ENCODE assay signal across 1 cellular context in genomic region chr17:76577876-76578275, GRCh38.
A peak's percentile ranks its signal among the peaks of the same experiment; 100 is the strongest.
TF ChIP-seq lines count a peak whose summit lies in the region.

No MANE protein-coding gene starts in this region.

TF ChIP-seq in K562, 482 proteins besides CTCF, POLR2A, EP300 and RAD21 (continues in another document):
- TF ChIP-seq L3MBTL2 (IDR thresholded peaks at IDR 0.05) (peak; percentile 53; the same call in 1 of the 2 replicates), SMAD3 (CRISPR knock-in tag; conservative IDR thresholded peaks at IDR 0.05) (no peak), FOS (IDR thresholded peaks at IDR 0.05; ENCODE audit: extremely low read depth, insufficient read length) (no peak), ZEB2 (IDR thresholded peaks at IDR 0.05) (0 out of 2 replicates have a peak, but pooled peaks have one; percentile 25), NCOR1 (IDR thresholded peaks at IDR 0.05) (peak; percentile 53), NR4A1 (CRISPR knock-in tag; IDR thresholded peaks at IDR 0.05) (no peak), NR4A1 (tag; IDR thresholded peaks at IDR 0.05) (0 out of 2 replicates have a peak, but pooled peaks have one; percentile 30), MGA (IDR thresholded peaks at IDR 0.05) (peak; percentile 54; the same call in 1 of the 2 replicates), TGIF2 (CRISPR knock-in tag; IDR thresholded peaks at IDR 0.05) (no peak), ZNF316 (IDR thresholded peaks at IDR 0.05) (peak; percentile 40), TAL1 (IDR thresholded peaks at IDR 0.05) (peak; percentile 53), FOXM1 (IDR thresholded peaks at IDR 0.05; ENCODE audit: low read depth) (no peak), FOXM1 (CRISPR knock-in tag; IDR thresholded peaks at IDR 0.05; ENCODE audit: low read depth) (no peak), EP400 (IDR thresholded peaks at IDR 0.05) (0 out of 2 replicates have a peak, but pooled peaks have one; percentile 30), ZBTB1 (CRISPR knock-in tag; IDR thresholded peaks at IDR 0.05; ENCODE audit: borderline replicate concordance, low read depth) (no peak), MAFK (IDR thresholded peaks at IDR 0.05; ENCODE audit: low read length) (peak; percentile 8; the same call in 1 of the 2 replicates), XRCC3 (IDR thresholded peaks at IDR 0.05) (no peak), HMBOX1 (IDR thresholded peaks at IDR 0.05) (peak; percentile 74), ZFPM2 (CRISPR knock-in tag; IDR thresholded peaks at IDR 0.05) (no peak), DDX20 (tag; IDR thresholded peaks at IDR 0.05; ENCODE audit: low read depth) (no peak), RCOR1 (IDR thresholded peaks at IDR 0.05; ENCODE audit: borderline replicate concordance in 1 of 2, low read depth in 2 of 2, low read length in 2 of 2) (peak in 1 of 2 experiments; percentile 56; a peak in 2 of 4 replicates), MCM7 (IDR thresholded peaks at IDR 0.05) (no peak), CBFA2T2 (conservative IDR thresholded peaks at IDR 0.05) (0 out of 2 replicates have a peak, but pooled peaks have one; percentile 41), MAFF (IDR thresholded peaks at IDR 0.05; ENCODE audit: low read length) (peak; percentile 59), ATF7 (IDR thresholded peaks at IDR 0.05) (0 out of 2 replicates have a peak, but pooled peaks have one; percentile 16), MBD2 (IDR thresholded peaks at IDR 0.05; ENCODE audit: borderline replicate concordance, low read depth) (no peak), CBFA2T3 (IDR thresholded peaks at IDR 0.05) (peak; percentile 68), DACH1 (IDR thresholded peaks at IDR 0.05; ENCODE audit: partially characterized antibody) (no peak), ELF1 (tag; IDR thresholded peaks at IDR 0.05) (no peak), ARID2 (IDR thresholded peaks at IDR 0.05) (no peak), ETV6 (IDR thresholded peaks at IDR 0.05; ENCODE audit: borderline replicate concordance in 1 of 2, low read depth in 2 of 2, low read length in 1 of 2) (no peak), ETV6 (CRISPR knock-in tag; IDR thresholded peaks at IDR 0.05; ENCODE audit: borderline replicate concordance) (no peak), E2F6 (IDR thresholded peaks at IDR 0.05; ENCODE audit: borderline replicate concordance in 1 of 2, extremely low read depth in 1 of 2, insufficient read depth in 1 of 2, insufficient read length in 1 of 2, low read depth in 1 of 2, low read length in 1 of 2, poor library complexity in 1 of 2, severe bottlenecking in 1 of 2) (peak in 1 of 2 experiments; percentile 21), KDM1A (IDR thresholded peaks at IDR 0.05) (peak in 1 of 2 experiments; percentile 8; a peak in 1 of 4 replicates), CREM (IDR thresholded peaks at IDR 0.05; ENCODE audit: low read depth) (0 out of 2 replicates have a peak, but pooled peaks have one; percentile 28), MTA2 (IDR thresholded peaks at IDR 0.05; ENCODE audit: low read depth) (peak; percentile 27; the same call in 1 of the 2 replicates), ARID1B (IDR thresholded peaks at IDR 0.05) (peak; percentile 78), MYC (IDR thresholded peaks at IDR 0.05; ENCODE audit: low read depth, low read length) (peak; percentile 72), MYC (CRISPR knock-in tag; IDR thresholded peaks at IDR 0.05; ENCODE audit: borderline replicate concordance, low read depth) (no peak), SRSF9 (IDR thresholded peaks at IDR 0.05; ENCODE audit: borderline replicate concordance, low read depth, low read length) (no peak), MAFG (tag; conservative IDR thresholded peaks at IDR 0.05) (peak; percentile 70), FOSL1 (tag; conservative IDR thresholded peaks at IDR 0.05) (peak; percentile 48), TEAD4 (IDR thresholded peaks at IDR 0.05; ENCODE audit: low read length) (peak; percentile 24; the same call in 1 of the 2 replicates), TEAD4 (CRISPR knock-in tag; IDR thresholded peaks at IDR 0.05; ENCODE audit: borderline replicate concordance) (no peak), ZNF444 (CRISPR knock-in tag; IDR thresholded peaks at IDR 0.05) (no peak), SIN3A (IDR thresholded peaks at IDR 0.05; ENCODE audit: borderline replicate concordance in 2 of 2, control insufficient read depth in 1 of 2, low read depth in 2 of 2, low read length in 2 of 2) (no peak), HBP1 (CRISPR knock-in tag; IDR thresholded peaks at IDR 0.05) (no peak), SMARCA4 (IDR thresholded peaks at IDR 0.05) (0 out of 2 replicates have a peak, but pooled peaks have one; percentile 46), PHF8 (IDR thresholded peaks at IDR 0.05; ENCODE audit: borderline replicate concordance, low read length) (no peak), SMARCB1 (IDR thresholded peaks at IDR 0.05; ENCODE audit: insufficient read length, low read depth) (no peak), NRF1 (conservative IDR thresholded peaks at IDR 0.05 in 1 of 2, IDR thresholded peaks at IDR 0.05 in 1 of 2) (peak in 1 of 2 experiments; percentile 25; a peak in 2 of 4 replicates), PHF21A (IDR thresholded peaks at IDR 0.05; ENCODE audit: borderline replicate concordance, low read depth) (no peak), DPF2 (IDR thresholded peaks at IDR 0.05) (peak; percentile 65), NFE2 (IDR thresholded peaks at IDR 0.05; ENCODE audit: low read depth) (peak; percentile 81), ZNF232 (CRISPR knock-in tag; IDR thresholded peaks at IDR 0.05) (no peak)
- TF ChIP-seq, protein P1, sequence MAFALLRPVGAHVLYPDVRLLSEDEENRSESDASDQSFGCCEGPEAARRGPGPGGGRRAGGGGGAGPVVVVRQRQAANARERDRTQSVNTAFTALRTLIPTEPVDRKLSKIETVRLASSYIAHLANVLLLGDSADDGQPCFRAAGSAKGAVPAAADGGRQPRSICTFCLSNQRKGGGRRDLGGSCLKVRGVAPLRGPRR (CRISPR knock-in tag; IDR thresholded peaks at IDR 0.05), result no peak
- TF ChIP-seq, protein P2, sequence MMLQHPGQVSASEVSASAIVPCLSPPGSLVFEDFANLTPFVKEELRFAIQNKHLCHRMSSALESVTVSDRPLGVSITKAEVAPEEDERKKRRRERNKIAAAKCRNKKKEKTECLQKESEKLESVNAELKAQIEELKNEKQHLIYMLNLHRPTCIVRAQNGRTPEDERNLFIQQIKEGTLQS (IDR thresholded peaks at IDR 0.05), result peak; percentile 32; the same call in 1 of the 2 replicates
- TF ChIP-seq, protein P2 (CRISPR knock-in tag; conservative IDR thresholded peaks at IDR 0.05), result no peak
- TF ChIP-seq, protein P3, sequence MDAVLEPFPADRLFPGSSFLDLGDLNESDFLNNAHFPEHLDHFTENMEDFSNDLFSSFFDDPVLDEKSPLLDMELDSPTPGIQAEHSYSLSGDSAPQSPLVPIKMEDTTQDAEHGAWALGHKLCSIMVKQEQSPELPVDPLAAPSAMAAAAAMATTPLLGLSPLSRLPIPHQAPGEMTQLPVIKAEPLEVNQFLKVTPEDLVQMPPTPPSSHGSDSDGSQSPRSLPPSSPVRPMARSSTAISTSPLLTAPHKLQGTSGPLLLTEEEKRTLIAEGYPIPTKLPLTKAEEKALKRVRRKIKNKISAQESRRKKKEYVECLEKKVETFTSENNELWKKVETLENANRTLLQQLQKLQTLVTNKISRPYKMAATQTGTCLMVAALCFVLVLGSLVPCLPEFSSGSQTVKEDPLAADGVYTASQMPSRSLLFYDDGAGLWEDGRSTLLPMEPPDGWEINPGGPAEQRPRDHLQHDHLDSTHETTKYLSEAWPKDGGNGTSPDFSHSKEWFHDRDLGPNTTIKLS (IDR thresholded peaks at IDR 0.05; ENCODE audit: borderline replicate concordance, low read depth), result peak; percentile 38; the same call in 1 of the 2 replicates
